Comparison of ENCODE assay signal across 8 cellular contexts in the genomic region with DNA sequence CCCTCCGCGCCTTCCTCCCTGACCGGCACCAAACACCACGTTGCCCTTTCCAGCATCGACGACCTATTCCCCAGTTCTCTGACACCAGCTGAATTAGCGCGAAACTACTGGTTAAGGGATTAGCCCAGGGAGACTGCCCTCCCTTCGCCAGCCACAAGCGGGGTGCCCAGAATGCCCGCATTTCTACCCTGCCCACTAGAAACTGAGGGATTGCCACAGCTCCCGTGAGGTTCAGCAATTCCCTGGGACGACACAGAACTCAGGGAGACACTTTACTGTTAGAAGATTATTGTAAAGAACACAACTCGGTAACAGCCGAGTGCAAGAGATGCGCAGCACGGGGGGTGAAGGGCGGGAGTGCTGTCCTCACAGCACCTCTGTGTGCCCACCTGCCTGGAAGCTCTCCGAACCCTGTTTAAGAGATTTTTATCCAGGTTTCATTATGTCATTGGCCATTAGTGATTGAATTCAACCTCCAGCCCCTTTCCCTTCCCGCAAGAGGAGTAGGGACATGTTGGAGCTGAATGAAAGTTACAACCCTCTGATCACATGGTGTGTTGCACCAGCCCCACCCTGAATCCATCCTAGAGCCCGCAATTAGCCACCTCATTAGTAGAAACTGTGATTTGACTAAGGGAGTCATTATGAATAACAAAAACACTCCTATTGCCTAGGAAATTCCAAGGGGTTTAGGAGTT. TPM values are rescaled to one million over a fixed set of nuclear protein-coding genes. Genes with fewer than 3 reads are reported as not detected.
DNase-seq lines count a peak whose midpoint lies in the region; ATAC-seq and TF ChIP-seq lines count a peak whose summit lies in the region.

No MANE protein-coding gene starts in this region.

- H3K27me3 ChIP-seq in cardiac muscle cell (peaks cover 9% of the 10 kb centered on the region), ascending aorta (no peaks in the 10 kb centered on the region), liver (ENCODE audit: control insufficient read depth in 4 of 4, insufficient read depth in 4 of 4, low read length in 3 of 4) (peaks cover 0 to 2% (median 0%) of the 10 kb centered on the region in 4 donors), upper lobe of right lung (no peaks in the 10 kb centered on the region)

- H3K9me3 ChIP-seq in cardiac muscle cell (ENCODE audit: low read depth) (no peaks in the 10 kb centered on the region), ascending aorta (no peaks in the 10 kb centered on the region), liver (ENCODE audit: control insufficient read depth in 4 of 4, low read length in 3 of 4) (no peaks in the 10 kb centered on the region), upper lobe of right lung (no peaks in the 10 kb centered on the region)

- H3K36me3 ChIP-seq in cardiac muscle cell (no peaks in the 10 kb centered on the region), ascending aorta (no peaks in the 10 kb centered on the region), liver (ENCODE audit: control insufficient read depth in 4 of 4, insufficient read depth in 3 of 4, low read depth in 1 of 4, low read length in 3 of 4) (no peaks in the 10 kb centered on the region), upper lobe of right lung (no peaks in the 10 kb centered on the region)

- DNase-seq in cardiac muscle cell (ENCODE audit: low read depth in 1 of 2, low spot score in 1 of 2) (no peak), left ventricle myocardium superior (no peak), ascending aorta (ENCODE audit: low spot score in 2 of 2) (no peak), upper lobe of right lung (peak; percentile 56), DMS79 treated with DMSO at 0.1 percent for 48 hours (lab: John Stamatoyannopoulos, UW) (no peak), GM19240 (ENCODE audit: insufficient read length, low spot score) (no peak)

- TF ChIP-seq CTCF in cardiac muscle cell (IDR thresholded peaks at IDR 0.05; ENCODE audit: low read depth, low read length), result no peak
- no peak for TF ChIP-seq CTCF in ascending aorta (IDR thresholded peaks at IDR 0.05)
- no peak for TF ChIP-seq CTCF in liver (IDR thresholded peaks at IDR 0.05; ENCODE audit: low read depth, low read length, missing input control)
- no peak for TF ChIP-seq CTCF in upper lobe of right lung (IDR thresholded peaks at IDR 0.05)

- H3K27ac ChIP-seq in cardiac muscle cell, result peak overlapping the region; percentile 93
- H3K27ac ChIP-seq in ascending aorta, result peak overlapping the region; percentile 93
- H3K27ac ChIP-seq in liver (ENCODE audit: low read depth in 1 of 2, low read length in 2 of 2), result peak overlapping the region; percentile 82 to 96
- peak overlapping the region; percentile 91 for H3K27ac ChIP-seq in upper lobe of right lung

- peak overlapping the region; percentile 49 for H3K4me3 ChIP-seq in cardiac muscle cell
- H3K4me3 ChIP-seq in ascending aorta, result peak overlapping the region; percentile 61 to 80
- peak overlapping the region in 2 of 3 donors; percentile 49 to 66 for H3K4me3 ChIP-seq in liver (ENCODE audit: low read depth in 1 of 3, low read length in 3 of 3)
- peak overlapping the region; percentile 71 for H3K4me3 ChIP-seq in upper lobe of right lung

- 59% methylated on average over 21 of the region's 21 CpGs for WGBS in liver

- intact Hi-C loops in left ventricle myocardium superior (cut with micrococcal nuclease) (no loop called here), ascending aorta (cut with DNase I) (loop anchor here (1.0 to 2.0 kb wide), 3 partner anchors 20 to 82 kb away; no protein-coding TSS in a partner anchor), upper lobe of right lung (cut with DNase I) (no loop called here)

- no peak for TF ChIP-seq RAD21 in liver (IDR thresholded peaks at IDR 0.05)

- H3K9ac ChIP-seq in liver (ENCODE audit: low read depth in 1 of 2, low read length in 2 of 2), result peak overlapping the region in 1 of 2 donors; percentile 61

- ATAC-seq in left ventricle myocardium superior, result no peak
- no peak for ATAC-seq in upper lobe of right lung
- no peak for ATAC-seq in GM19463 (IDR thresholded peaks at IDR 0.05; ENCODE audit: unreplicated experiment)

- H3K4me1 ChIP-seq in cardiac muscle cell (ENCODE audit: low read depth) (no peaks in the 10 kb centered on the region), ascending aorta (peaks cover 0 to 3% of the 10 kb centered on the region in 2 donors), liver (ENCODE audit: control insufficient read depth in 4 of 4, insufficient read depth in 4 of 4, low read length in 3 of 4) (peaks cover 4 to 17% (median 11%) of the 10 kb centered on the region in 4 donors), upper lobe of right lung (no peaks in the 10 kb centered on the region)

TF ChIP-seq in liver, 16 proteins besides CTCF, POLR2A, EP300 and RAD21:
- TF ChIP-seq HNF4A (conservative IDR thresholded peaks at IDR 0.05) (no peak), FOXA2 (IDR thresholded peaks at IDR 0.05) (no peak), GABPA (IDR thresholded peaks at IDR 0.05 in 1 of 2, conservative IDR thresholded peaks at IDR 0.05 in 1 of 2) (no peak)

RNA-seq across cellular contexts. Expression of gene RIPPLY3, which starts 15.8 kb away (rescaled TPM):
- not detected in 2 replicates for total RNA-seq in cardiac muscle cell
- 0.22 TPM in 1 of 2 replicates, not detected in the other for polyA plus RNA-seq in cardiac muscle cell
- not detected for total RNA-seq in left ventricle myocardium superior
- total RNA-seq in ascending aorta, result not detected
- under 1 TPM in 1 of 2 donors, not detected in 1; 0.08 TPM for total RNA-seq in liver
- under 1 TPM; 0.13 to 0.21 TPM for polyA plus RNA-seq in liver
- not detected for total RNA-seq in upper lobe of right lung

RNA-seq across cellular contexts. Expression of gene HLCS, which starts 24.2 kb away (rescaled TPM):
- 14.6 and 20.1 TPM in 2 replicates for total RNA-seq in cardiac muscle cell
- 12.4 and 17.8 TPM in 2 replicates for polyA plus RNA-seq in cardiac muscle cell
- total RNA-seq in left ventricle myocardium superior, result 6.2 TPM
- 10.7 TPM for total RNA-seq in ascending aorta
- total RNA-seq in liver, result 10 to 100 TPM in 1 of 2 donors, 1 to 10 TPM in 1; 8.1 to 22.5 TPM
- 1 to 10 TPM; 6.6 to 8.4 TPM for polyA plus RNA-seq in liver
- 16.0 TPM for total RNA-seq in upper lobe of right lung
